ENCODE assay signal across 2 cellular contexts in the genomic region with DNA sequence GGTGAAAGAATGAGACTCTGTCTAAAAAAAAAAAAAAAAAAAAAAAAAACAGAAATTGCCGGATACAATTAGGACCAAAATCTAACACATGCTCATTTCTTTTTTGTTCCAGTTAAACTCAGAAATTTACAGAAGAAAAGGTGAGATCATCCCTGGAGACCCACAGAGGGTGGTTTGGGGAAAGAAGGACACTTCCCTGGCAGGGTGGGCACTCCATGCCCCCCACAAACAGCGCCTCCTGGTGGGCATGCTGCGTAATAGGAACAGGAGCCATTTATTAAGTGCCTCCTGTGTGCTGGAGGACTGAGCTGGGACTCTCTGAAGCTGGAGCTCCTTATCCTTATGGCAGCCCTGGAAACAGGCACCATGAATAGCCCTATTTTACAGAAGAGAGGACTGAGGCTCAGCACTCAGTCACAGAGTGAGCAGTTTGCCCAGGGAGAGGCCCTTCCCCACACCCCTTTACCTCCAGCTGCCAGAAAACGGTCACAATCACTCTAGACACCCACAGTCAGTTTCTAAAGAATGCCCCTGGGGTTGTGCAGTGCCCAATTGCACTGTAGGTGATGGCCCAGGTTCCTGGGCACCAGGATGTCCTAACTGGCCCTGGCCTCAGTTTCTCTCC.
TF ChIP-seq lines count a peak whose summit lies in the region.

No MANE protein-coding gene starts in this region.

TF ChIP-seq in HEK293, 187 proteins besides CTCF, POLR2A, EP300 and RAD21 (continues in another document):
- TF ChIP-seq, protein P1, sequence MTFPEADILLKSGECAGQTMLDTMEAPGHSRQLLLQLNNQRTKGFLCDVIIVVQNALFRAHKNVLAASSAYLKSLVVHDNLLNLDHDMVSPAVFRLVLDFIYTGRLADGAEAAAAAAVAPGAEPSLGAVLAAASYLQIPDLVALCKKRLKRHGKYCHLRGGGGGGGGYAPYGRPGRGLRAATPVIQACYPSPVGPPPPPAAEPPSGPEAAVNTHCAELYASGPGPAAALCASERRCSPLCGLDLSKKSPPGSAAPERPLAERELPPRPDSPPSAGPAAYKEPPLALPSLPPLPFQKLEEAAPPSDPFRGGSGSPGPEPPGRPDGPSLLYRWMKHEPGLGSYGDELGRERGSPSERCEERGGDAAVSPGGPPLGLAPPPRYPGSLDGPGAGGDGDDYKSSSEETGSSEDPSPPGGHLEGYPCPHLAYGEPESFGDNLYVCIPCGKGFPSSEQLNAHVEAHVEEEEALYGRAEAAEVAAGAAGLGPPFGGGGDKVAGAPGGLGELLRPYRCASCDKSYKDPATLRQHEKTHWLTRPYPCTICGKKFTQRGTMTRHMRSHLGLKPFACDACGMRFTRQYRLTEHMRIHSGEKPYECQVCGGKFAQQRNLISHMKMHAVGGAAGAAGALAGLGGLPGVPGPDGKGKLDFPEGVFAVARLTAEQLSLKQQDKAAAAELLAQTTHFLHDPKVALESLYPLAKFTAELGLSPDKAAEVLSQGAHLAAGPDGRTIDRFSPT (tag by site-specific recombination; IDR thresholded peaks at IDR 0.05), result peak; percentile 75; the same call in 1 of the 2 replicates
- TF ChIP-seq YY1 (tag by site-specific recombination; IDR thresholded peaks at IDR 0.05), result no peak
- no peak for TF ChIP-seq ZNF768 (tag by site-specific recombination; IDR thresholded peaks at IDR 0.05)
- no peak for TF ChIP-seq ZNF558 (tag by site-specific recombination; IDR thresholded peaks at IDR 0.05)
- TF ChIP-seq, protein P2, sequence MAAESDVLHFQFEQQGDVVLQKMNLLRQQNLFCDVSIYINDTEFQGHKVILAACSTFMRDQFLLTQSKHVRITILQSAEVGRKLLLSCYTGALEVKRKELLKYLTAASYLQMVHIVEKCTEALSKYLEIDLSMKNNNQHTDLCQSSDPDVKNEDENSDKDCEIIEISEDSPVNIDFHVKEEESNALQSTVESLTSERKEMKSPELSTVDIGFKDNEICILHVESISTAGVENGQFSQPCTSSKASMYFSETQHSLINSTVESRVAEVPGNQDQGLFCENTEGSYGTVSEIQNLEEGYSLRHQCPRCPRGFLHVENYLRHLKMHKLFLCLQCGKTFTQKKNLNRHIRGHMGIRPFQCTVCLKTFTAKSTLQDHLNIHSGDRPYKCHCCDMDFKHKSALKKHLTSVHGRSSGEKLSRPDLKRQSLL (tag by site-specific recombination; IDR thresholded peaks at IDR 0.05), result no peak
- TF ChIP-seq PRDM1 (tag by site-specific recombination; IDR thresholded peaks at IDR 0.05), result no peak
- TF ChIP-seq, protein P3, sequence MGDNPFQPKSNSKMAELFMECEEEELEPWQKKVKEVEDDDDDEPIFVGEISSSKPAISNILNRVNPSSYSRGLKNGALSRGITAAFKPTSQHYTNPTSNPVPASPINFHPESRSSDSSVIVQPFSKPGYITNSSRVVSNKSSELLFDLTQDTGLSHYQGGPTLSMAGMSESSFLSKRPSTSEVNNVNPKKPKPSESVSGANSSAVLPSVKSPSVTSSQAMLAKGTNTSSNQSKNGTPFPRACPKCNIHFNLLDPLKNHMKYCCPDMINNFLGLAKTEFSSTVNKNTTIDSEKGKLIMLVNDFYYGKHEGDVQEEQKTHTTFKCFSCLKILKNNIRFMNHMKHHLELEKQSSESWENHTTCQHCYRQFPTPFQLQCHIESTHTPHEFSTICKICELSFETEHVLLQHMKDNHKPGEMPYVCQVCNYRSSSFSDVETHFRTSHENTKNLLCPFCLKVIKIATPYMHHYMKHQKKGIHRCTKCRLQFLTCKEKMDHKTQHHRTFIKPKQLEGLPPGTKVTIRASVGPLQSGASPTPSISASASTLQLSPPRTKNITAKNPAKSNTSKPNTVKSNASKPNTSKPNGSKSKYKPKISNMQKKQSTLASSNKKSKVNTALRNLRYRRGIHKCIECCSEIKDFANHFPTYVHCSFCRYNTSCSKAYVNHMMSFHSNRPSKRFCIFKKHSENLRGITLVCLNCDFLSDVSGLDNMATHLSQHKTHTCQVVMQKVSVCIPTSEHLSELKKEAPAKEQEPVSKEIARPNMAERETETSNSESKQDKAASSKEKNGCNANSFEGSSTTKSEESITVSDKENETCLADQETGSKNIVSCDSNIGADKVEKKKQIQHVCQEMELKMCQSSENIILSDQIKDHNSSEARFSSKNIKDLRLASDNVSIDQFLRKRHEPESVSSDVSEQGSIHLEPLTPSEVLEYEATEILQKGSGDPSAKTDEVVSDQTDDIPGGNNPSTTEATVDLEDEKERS (tag by site-specific recombination; IDR thresholded peaks at IDR 0.05), result no peak
- no peak for TF ChIP-seq ZBTB21 (tag by site-specific recombination; IDR thresholded peaks at IDR 0.05)
- TF ChIP-seq, protein P4, sequence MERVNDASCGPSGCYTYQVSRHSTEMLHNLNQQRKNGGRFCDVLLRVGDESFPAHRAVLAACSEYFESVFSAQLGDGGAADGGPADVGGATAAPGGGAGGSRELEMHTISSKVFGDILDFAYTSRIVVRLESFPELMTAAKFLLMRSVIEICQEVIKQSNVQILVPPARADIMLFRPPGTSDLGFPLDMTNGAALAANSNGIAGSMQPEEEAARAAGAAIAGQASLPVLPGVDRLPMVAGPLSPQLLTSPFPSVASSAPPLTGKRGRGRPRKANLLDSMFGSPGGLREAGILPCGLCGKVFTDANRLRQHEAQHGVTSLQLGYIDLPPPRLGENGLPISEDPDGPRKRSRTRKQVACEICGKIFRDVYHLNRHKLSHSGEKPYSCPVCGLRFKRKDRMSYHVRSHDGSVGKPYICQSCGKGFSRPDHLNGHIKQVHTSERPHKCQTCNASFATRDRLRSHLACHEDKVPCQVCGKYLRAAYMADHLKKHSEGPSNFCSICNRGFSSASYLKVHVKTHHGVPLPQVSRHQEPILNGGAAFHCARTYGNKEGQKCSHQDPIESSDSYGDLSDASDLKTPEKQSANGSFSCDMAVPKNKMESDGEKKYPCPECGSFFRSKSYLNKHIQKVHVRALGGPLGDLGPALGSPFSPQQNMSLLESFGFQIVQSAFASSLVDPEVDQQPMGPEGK (tag by site-specific recombination; IDR thresholded peaks at IDR 0.05), result peak; percentile 76
- TF ChIP-seq GLIS1 (tag by site-specific recombination; IDR thresholded peaks at IDR 0.05), result no peak
- TF ChIP-seq ZNF654 (tag by site-specific recombination; IDR thresholded peaks at IDR 0.05; ENCODE audit: low read depth), result peak; percentile 36
- TF ChIP-seq, protein P5, sequence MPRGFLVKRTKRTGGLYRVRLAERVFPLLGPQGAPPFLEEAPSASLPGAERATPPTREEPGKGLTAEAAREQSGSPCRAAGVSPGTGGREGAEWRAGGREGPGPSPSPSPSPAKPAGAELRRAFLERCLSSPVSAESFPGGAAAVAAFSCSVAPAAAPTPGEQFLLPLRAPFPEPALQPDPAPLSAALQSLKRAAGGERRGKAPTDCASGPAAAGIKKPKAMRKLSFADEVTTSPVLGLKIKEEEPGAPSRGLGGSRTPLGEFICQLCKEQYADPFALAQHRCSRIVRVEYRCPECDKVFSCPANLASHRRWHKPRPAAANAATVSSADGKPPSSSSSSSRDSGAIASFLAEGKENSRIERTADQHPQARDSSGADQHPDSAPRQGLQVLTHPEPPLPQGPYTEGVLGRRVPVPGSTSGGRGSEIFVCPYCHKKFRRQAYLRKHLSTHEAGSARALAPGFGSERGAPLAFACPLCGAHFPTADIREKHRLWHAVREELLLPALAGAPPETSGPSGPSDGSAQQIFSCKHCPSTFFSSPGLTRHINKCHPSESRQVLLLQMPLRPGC (tag by site-specific recombination; IDR thresholded peaks at IDR 0.05), result no peak
- no peak for TF ChIP-seq ZNF658 (tag by site-specific recombination; IDR thresholded peaks at IDR 0.05)
- TF ChIP-seq BCL11B (tag by site-specific recombination; IDR thresholded peaks at IDR 0.05; ENCODE audit: low read depth), result no peak
- TF ChIP-seq GLI4 (tag by site-specific recombination; IDR thresholded peaks at IDR 0.05), result 0 out of 2 replicates have a peak, but pooled peaks have one; percentile 25
- TF ChIP-seq ZNF670 (tag by site-specific recombination; IDR thresholded peaks at IDR 0.05; ENCODE audit: low read depth), result no peak
- no peak for TF ChIP-seq ZNF19 (tag by site-specific recombination; IDR thresholded peaks at IDR 0.05; ENCODE audit: low read depth)

TF ChIP-seq in HepG2, 621 proteins besides CTCF, POLR2A, EP300 and RAD21 (continues in another document):
- TF ChIP-seq ZNF335 (CRISPR knock-in tag; IDR thresholded peaks at IDR 0.05) (peak; percentile 59; the same call in 1 of the 2 replicates), SMC3 (IDR thresholded peaks at IDR 0.05; ENCODE audit: low read length) (peak; percentile 30), TCF7 (IDR thresholded peaks at IDR 0.05; ENCODE audit: low read depth) (no peak), PRPF4 (IDR thresholded peaks at IDR 0.05; ENCODE audit: low read depth, low read length, poor library complexity, severe bottlenecking) (no peak), GATAD2A (CRISPR knock-in tag; IDR thresholded peaks at IDR 0.05) (0 out of 2 replicates have a peak, but pooled peaks have one; percentile 19), ZNF777 (CRISPR knock-in tag; IDR thresholded peaks at IDR 0.05) (no peak), ZNF382 (CRISPR knock-in tag; IDR thresholded peaks at IDR 0.05; ENCODE audit: borderline replicate concordance) (no peak), ONECUT2 (CRISPR knock-in tag; IDR thresholded peaks at IDR 0.05) (no peak), ZNF441 (CRISPR knock-in tag; IDR thresholded peaks at IDR 0.05; ENCODE audit: borderline replicate concordance) (no peak), ZC3H13 (CRISPR knock-in tag; IDR thresholded peaks at IDR 0.05) (no peak), ZNF607 (CRISPR knock-in tag; IDR thresholded peaks at IDR 0.05; ENCODE audit: borderline replicate concordance) (no peak), TCF12 (IDR thresholded peaks at IDR 0.05) (no peak), TCF12 (CRISPR knock-in tag; IDR thresholded peaks at IDR 0.05) (no peak), ZBTB7B (CRISPR knock-in tag; IDR thresholded peaks at IDR 0.05) (peak; percentile 99), CCDC6 (CRISPR knock-in tag; IDR thresholded peaks at IDR 0.05) (no peak), ZNF530 (CRISPR knock-in tag; IDR thresholded peaks at IDR 0.05; ENCODE audit: low read depth) (no peak), THAP11 (CRISPR knock-in tag; IDR thresholded peaks at IDR 0.05) (0 out of 2 replicates have a peak, but pooled peaks have one; percentile 32), PRMT3 (CRISPR knock-in tag; IDR thresholded peaks at IDR 0.05; ENCODE audit: borderline replicate concordance, low read depth) (no peak), ZNF317 (CRISPR knock-in tag; IDR thresholded peaks at IDR 0.05) (no peak), ZBTB38 (CRISPR knock-in tag; IDR thresholded peaks at IDR 0.05) (no peak), ZNF883 (CRISPR knock-in tag; IDR thresholded peaks at IDR 0.05; ENCODE audit: not compliant biosample characterization) (no peak), RBM22 (optimal IDR thresholded peaks at IDR 0.05; ENCODE audit: low read length) (no peak), AKAP8 (CRISPR knock-in tag; IDR thresholded peaks at IDR 0.05) (no peak)
- TF ChIP-seq, protein P6, sequence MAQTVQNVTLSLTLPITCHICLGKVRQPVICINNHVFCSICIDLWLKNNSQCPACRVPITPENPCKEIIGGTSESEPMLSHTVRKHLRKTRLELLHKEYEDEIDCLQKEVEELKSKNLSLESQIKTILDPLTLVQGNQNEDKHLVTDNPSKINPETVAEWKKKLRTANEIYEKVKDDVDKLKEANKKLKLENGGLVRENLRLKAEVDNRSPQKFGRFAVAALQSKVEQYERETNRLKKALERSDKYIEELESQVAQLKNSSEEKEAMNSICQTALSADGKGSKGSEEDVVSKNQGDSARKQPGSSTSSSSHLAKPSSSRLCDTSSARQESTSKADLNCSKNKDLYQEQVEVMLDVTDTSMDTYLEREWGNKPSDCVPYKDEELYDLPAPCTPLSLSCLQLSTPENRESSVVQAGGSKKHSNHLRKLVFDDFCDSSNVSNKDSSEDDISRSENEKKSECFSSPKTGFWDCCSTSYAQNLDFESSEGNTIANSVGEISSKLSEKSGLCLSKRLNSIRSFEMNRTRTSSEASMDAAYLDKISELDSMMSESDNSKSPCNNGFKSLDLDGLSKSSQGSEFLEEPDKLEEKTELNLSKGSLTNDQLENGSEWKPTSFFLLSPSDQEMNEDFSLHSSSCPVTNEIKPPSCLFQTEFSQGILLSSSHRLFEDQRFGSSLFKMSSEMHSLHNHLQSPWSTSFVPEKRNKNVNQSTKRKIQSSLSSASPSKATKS (CRISPR knock-in tag; IDR thresholded peaks at IDR 0.05), result no peak
- TF ChIP-seq, protein P7, sequence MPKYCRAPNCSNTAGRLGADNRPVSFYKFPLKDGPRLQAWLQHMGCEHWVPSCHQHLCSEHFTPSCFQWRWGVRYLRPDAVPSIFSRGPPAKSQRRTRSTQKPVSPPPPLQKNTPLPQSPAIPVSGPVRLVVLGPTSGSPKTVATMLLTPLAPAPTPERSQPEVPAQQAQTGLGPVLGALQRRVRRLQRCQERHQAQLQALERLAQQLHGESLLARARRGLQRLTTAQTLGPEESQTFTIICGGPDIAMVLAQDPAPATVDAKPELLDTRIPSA (CRISPR knock-in tag; IDR thresholded peaks at IDR 0.05; ENCODE audit: borderline replicate concordance), result no peak
- TF ChIP-seq, protein P8, sequence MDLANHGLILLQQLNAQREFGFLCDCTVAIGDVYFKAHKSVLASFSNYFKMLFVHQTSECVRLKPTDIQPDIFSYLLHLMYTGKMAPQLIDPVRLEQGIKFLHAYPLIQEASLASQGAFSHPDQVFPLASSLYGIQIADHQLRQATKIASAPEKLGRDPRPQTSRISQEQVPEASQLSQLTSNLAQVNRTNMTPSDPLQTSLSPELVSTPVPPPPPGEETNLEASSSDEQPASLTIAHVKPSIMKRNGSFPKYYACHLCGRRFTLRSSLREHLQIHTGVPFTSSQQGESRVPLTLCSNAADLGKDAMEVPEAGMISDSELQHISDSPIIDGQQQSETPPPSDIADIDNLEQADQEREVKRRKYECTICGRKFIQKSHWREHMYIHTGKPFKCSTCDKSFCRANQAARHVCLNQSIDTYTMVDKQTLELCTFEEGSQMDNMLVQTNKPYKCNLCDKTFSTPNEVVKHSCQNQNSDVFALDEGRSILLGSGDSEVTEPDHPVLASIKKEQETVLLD (CRISPR knock-in tag; IDR thresholded peaks at IDR 0.05; ENCODE audit: low read depth), result no peak
- TF ChIP-seq, protein P9, sequence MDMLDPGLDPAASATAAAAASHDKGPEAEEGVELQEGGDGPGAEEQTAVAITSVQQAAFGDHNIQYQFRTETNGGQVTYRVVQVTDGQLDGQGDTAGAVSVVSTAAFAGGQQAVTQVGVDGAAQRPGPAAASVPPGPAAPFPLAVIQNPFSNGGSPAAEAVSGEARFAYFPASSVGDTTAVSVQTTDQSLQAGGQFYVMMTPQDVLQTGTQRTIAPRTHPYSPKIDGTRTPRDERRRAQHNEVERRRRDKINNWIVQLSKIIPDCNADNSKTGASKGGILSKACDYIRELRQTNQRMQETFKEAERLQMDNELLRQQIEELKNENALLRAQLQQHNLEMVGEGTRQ (IDR thresholded peaks at IDR 0.05; ENCODE audit: low read depth, low read length), result no peak
- TF ChIP-seq, protein P9 (CRISPR knock-in tag; IDR thresholded peaks at IDR 0.05; ENCODE audit: borderline replicate concordance), result no peak
- TF ChIP-seq, protein P10, sequence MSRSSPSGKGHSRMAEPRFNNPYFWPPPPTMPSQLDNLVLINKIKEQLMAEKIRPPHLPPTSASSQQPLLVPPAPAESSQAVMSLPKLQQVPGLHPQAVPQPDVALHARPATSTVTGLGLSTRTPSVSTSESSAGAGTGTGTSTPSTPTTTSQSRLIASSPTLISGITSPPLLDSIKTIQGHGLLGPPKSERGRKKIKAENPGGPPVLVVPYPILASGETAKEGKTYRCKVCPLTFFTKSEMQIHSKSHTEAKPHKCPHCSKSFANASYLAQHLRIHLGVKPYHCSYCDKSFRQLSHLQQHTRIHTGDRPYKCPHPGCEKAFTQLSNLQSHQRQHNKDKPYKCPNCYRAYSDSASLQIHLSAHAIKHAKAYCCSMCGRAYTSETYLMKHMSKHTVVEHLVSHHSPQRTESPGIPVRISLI (CRISPR knock-in tag; IDR thresholded peaks at IDR 0.05; ENCODE audit: borderline replicate concordance), result peak; percentile 17; the same call in 1 of the 2 replicates
